ENCODE assay signal across 2 cellular contexts in the genomic region with DNA sequence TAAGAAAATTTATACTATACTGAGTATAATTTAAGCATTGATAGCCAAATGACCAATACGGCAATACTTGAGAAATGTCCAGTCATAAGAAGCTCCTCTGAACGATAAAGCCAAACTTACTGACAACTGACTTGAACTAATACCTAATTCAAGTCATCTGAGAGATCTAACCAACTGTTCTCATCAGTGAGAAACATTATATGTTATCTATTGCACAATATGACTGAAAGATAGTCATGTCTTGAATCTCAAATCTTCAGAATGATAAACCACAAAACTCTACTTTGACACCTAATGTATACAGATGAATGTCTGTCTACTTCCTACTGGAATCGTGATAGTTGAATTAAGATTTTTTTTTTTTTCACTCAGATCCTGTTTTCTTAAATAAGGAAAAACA.
TF ChIP-seq lines count a peak whose summit lies in the region.

No MANE protein-coding gene starts in this region.

TF ChIP-seq in IMR-90, 13 proteins besides CTCF, POLR2A, EP300 and RAD21:
- TF ChIP-seq CEBPB (IDR thresholded peaks at IDR 0.05; ENCODE audit: low read depth, low read length) = peak; percentile 92
- TF ChIP-seq SMC3 (IDR thresholded peaks at IDR 0.05; ENCODE audit: low read depth, low read length) = no peak
- no peak for TF ChIP-seq NFE2L2 (IDR thresholded peaks at IDR 0.05; ENCODE audit: low read depth, low read length)
TF ChIP-seq in IMR-90: peak in this region for 1.

TF ChIP-seq in K562, 482 proteins besides CTCF, POLR2A, EP300 and RAD21:
- TF ChIP-seq NONO (IDR thresholded peaks at IDR 0.05; ENCODE audit: low read depth in 2 of 2, low read length in 1 of 2) = no peak
- no peak for TF ChIP-seq CEBPG (CRISPR knock-in tag; IDR thresholded peaks at IDR 0.05)
- TF ChIP-seq CEBPG (tag; conservative IDR thresholded peaks at IDR 0.05 in 1 of 2, IDR thresholded peaks at IDR 0.05 in 1 of 2) = peak; percentile 28 to 89; a peak in 2 of 4 replicates
- TF ChIP-seq ESRRB (CRISPR knock-in tag; IDR thresholded peaks at IDR 0.05; ENCODE audit: borderline replicate concordance) = no peak
- TF ChIP-seq ZSCAN29 (IDR thresholded peaks at IDR 0.05) = no peak
- peak; percentile 73 for TF ChIP-seq CEBPB (tag; IDR thresholded peaks at IDR 0.05)
- no peak for TF ChIP-seq ZNF23 (CRISPR knock-in tag; IDR thresholded peaks at IDR 0.05)
- TF ChIP-seq ZNF699 (CRISPR knock-in tag; IDR thresholded peaks at IDR 0.05; ENCODE audit: insufficient replicate concordance) = no peak
- no peak for TF ChIP-seq ZZZ3 (IDR thresholded peaks at IDR 0.05)
- no peak for TF ChIP-seq MEF2A (IDR thresholded peaks at IDR 0.05; ENCODE audit: control insufficient read depth, low read depth, low read length)
